ENCODE assay signal across 18 cellular contexts in the genomic region with DNA sequence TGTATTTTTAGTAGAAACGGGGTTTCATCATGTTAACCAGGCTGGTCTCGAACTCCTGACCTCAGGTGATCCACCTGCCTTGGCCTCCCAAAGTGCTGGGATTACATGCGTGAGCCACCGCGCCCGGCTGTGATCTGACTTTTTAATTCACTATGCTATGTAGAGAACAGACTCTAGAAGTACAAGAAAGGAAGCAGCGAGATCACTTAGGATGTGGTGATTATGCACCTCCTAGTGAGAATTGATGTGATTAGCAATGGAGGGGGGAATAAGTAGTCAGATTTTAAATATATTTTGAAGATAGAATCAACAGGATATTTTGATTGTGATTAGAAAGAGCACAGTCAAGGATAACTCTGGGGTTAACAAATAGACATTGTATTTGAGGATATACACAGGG. TPM values are rescaled to one million over a fixed set of nuclear protein-coding genes. Genes with fewer than 3 reads are reported as not detected.
DNase-seq lines count a peak whose midpoint lies in the region; ATAC-seq, FAIRE-seq and TF ChIP-seq lines count a peak whose summit lies in the region.
"Had no signal": no experiment of that assay in that cellular context is flagged by ENCODE, and none has a peak within 500 bp of the region (broad histone marks: within the 10 kb centered on the region; RNA-seq: fewer than 3 reads in every experiment).

No MANE protein-coding gene starts in this region.

- no peak for ATAC-seq in activated T-cell treated with anti-CD3 and anti-CD28 coated beads, Interleukin-2, amount 50 U/mL, for 72 hours (replicated peaks in 1 of 2)

- intact Hi-C loops in Caco-2 (cut with micrococcal nuclease; ENCODE audit: unreplicated experiment): loop anchor here (1.0 kb wide), 3 partner anchors 26 to 57 kb away; a partner anchor contains a TSS
- intact Hi-C loops in dendritic cell treated with granulocyte-macrophage colony-stimulating factor and Interleukin-4, amounts not matched to agents 40 ng/mL and 50 ng/mL, for 4 days (cut with micrococcal nuclease): no loop called here
- intact Hi-C loops in thyroid gland (cut with DNase I): no loop called here

- no peak overlapping the region for H3K4me3 Mint-ChIP-seq in activated T-cell treated with anti-CD3 and anti-CD28 coated beads, Interleukin-2, amount 50 U/mL, for 72 hours
- H3K4me3 Mint-ChIP-seq in Caco-2 (ENCODE audit: unreplicated experiment): no peak overlapping the region
- H3K4me3 Mint-ChIP-seq in dendritic cell treated with granulocyte-macrophage colony-stimulating factor and Interleukin-4, amounts not matched to agents 40 ng/mL and 50 ng/mL, for 4 days: no peak overlapping the region

- 97 to 98% methylated on average over 7 of the region's 7 CpGs for WGBS in thyroid gland, 2 donors

- no peaks in the 10 kb centered on the region for H3K9me3 Mint-ChIP-seq in activated T-cell treated with anti-CD3 and anti-CD28 coated beads, Interleukin-2, amount 50 U/mL, for 72 hours
- H3K9me3 Mint-ChIP-seq in Caco-2 (ENCODE audit: unreplicated experiment): no peaks in the 10 kb centered on the region
- H3K9me3 Mint-ChIP-seq in dendritic cell treated with granulocyte-macrophage colony-stimulating factor and Interleukin-4, amounts not matched to agents 40 ng/mL and 50 ng/mL, for 4 days: no peaks in the 10 kb centered on the region

- H3K36me3 ChIP-seq in Caco-2 (ENCODE audit: control insufficient read depth, insufficient read depth, low read length): no peaks in the 10 kb centered on the region
- peaks cover 0 to 10% of the 10 kb centered on the region in 2 donors for H3K36me3 ChIP-seq in thyroid gland

- BruUV-seq in Caco-2 (replicated peaks; lab: Mats Ljungman, UMichigan): no TSS peak

- no peak for FAIRE-seq in urothelium cell line (lab: Jason Lieb, UNC)

- H3K4me1 Mint-ChIP-seq in activated T-cell treated with anti-CD3 and anti-CD28 coated beads, Interleukin-2, amount 50 U/mL, for 72 hours (ENCODE audit: low read depth): peaks cover 8% of the 10 kb centered on the region
- H3K4me1 Mint-ChIP-seq in Caco-2 (ENCODE audit: low read depth, unreplicated experiment): peaks cover 12% of the 10 kb centered on the region
- peaks cover 5% of the 10 kb centered on the region for H3K4me1 Mint-ChIP-seq in dendritic cell treated with granulocyte-macrophage colony-stimulating factor and Interleukin-4, amounts not matched to agents 40 ng/mL and 50 ng/mL, for 4 days (ENCODE audit: low read depth)

- H3K27me3 ChIP-seq in Caco-2 (replicated peaks; ENCODE audit: control insufficient read depth, insufficient read depth, low read length) (no peaks in the 10 kb centered on the region), thyroid gland (no peaks in the 10 kb centered on the region)
- H3K27me3 ChIP-seq: Peyer's patch, SJSA1 had no signal

- H3K27me3 Mint-ChIP-seq in activated T-cell treated with anti-CD3 and anti-CD28 coated beads, Interleukin-2, amount 50 U/mL, for 72 hours (ENCODE audit: low read depth): no peaks in the 10 kb centered on the region
- H3K27me3 Mint-ChIP-seq in Caco-2 (ENCODE audit: insufficient read depth, unreplicated experiment): no peaks in the 10 kb centered on the region
- H3K27me3 Mint-ChIP-seq in dendritic cell treated with granulocyte-macrophage colony-stimulating factor and Interleukin-4, amounts not matched to agents 40 ng/mL and 50 ng/mL, for 4 days: no peaks in the 10 kb centered on the region

- H3K4me1 ChIP-seq in Caco-2: peaks cover 25% of the 10 kb centered on the region
- peaks cover 18 to 28% of the 10 kb centered on the region in 2 donors for H3K4me1 ChIP-seq in thyroid gland
- H3K4me1 ChIP-seq: SJSA1 had no signal

- H3K9me3 ChIP-seq in Caco-2 (no peaks in the 10 kb centered on the region), thyroid gland (no peaks in the 10 kb centered on the region)
- H3K9me3 ChIP-seq: Peyer's patch, SJSA1 had no signal

- POLR2A ChIA-PET in Caco-2 (lab: Charles Lee): interaction anchor here (2.2 kb wide), 1 partner anchor 56 kb away, joined by 15 read pairs; a partner anchor contains a TSS

- TF ChIP-seq CTCF in Caco-2 (IDR thresholded peaks at IDR 0.05; ENCODE audit: insufficient read depth in 1 of 2, low read depth in 1 of 2, low read length in 1 of 2, severe bottlenecking in 1 of 2, unreplicated experiment in 1 of 2) (no peak), thyroid gland (IDR thresholded peaks at IDR 0.05) (no peak)

- H3K4me3 ChIP-seq in Caco-2 (ENCODE audit: low read depth, low read length) (no peak overlapping the region), thyroid gland (replicated peaks in 1 of 3) (no peak overlapping the region)
- H3K4me3 ChIP-seq: Peyer's patch, SJSA1 had no signal

- H3K27ac Mint-ChIP-seq in activated T-cell treated with anti-CD3 and anti-CD28 coated beads, Interleukin-2, amount 50 U/mL, for 72 hours: peak overlapping the region; percentile 21
- H3K27ac Mint-ChIP-seq in Caco-2 (ENCODE audit: unreplicated experiment): peak overlapping the region; percentile 63
- peak overlapping the region; percentile 7 for H3K27ac Mint-ChIP-seq in dendritic cell treated with granulocyte-macrophage colony-stimulating factor and Interleukin-4, amounts not matched to agents 40 ng/mL and 50 ng/mL, for 4 days

- peaks cover 2 to 11% of the 10 kb centered on the region in 2 donors for H3K36me3 Mint-ChIP-seq in activated T-cell treated with anti-CD3 and anti-CD28 coated beads, Interleukin-2, amount 50 U/mL, for 72 hours (ENCODE audit: insufficient read depth in 2 of 2)
- peaks cover 63% of the 10 kb centered on the region for H3K36me3 Mint-ChIP-seq in Caco-2 (ENCODE audit: insufficient read depth, unreplicated experiment)
- H3K36me3 Mint-ChIP-seq in dendritic cell treated with granulocyte-macrophage colony-stimulating factor and Interleukin-4, amounts not matched to agents 40 ng/mL and 50 ng/mL, for 4 days (ENCODE audit: low read depth): peaks cover 60% of the 10 kb centered on the region

- peak overlapping the region in 2 of 3 donors; percentile 71 to 89 for H3K27ac ChIP-seq in thyroid gland
- H3K27ac ChIP-seq: C4-2B, Peyer's patch, SJSA1 had no signal

- CTCF ChIA-PET in Caco-2 (lab: Charles Lee): interaction anchor here (1.2 to 2.0 kb wide), 3 partner anchors 25 to 42 kb away, joined by 3 to 6 read pairs (median 4); no protein-coding TSS in a partner anchor

- no peak for DNase-seq in activated T-cell treated with anti-CD3 and anti-CD28 coated beads, Interleukin-2, amount 50 U/mL, for 72 hours
- DNase-seq in activated T-cell treated with anti-CD3 and anti-CD28 coated beads, Interleukin-2, amount 50 U/mL, for 1 hour: no peak
- DNase-seq in Caco-2: no peak
- DNase-seq in thyroid gland: no peak
- no peak for DNase-seq in midbrain (lab: John Stamatoyannopoulos, UW)
- DNase-seq in urothelium cell line (ENCODE audit: low spot score): no peak
- DNase-seq in GM19240 (ENCODE audit: insufficient read length, low spot score): no peak
- DNase-seq: DMS79, Kasumi-1, NCI-H1694, NCI-H2081, NCI-H2171 treated with DMSO at 0.1 percent for 48 hours, NCI-H524 treated with DMSO at 0.1 percent for 48 hours, NCI-H82, Peyer's patch had no signal

- TF ChIP-seq POLR2A in thyroid gland (IDR thresholded peaks at IDR 0.05): no peak

RNA-seq across cellular contexts. Expression of a gene that starts 36.3 kb away (rescaled TPM):
- total RNA-seq in activated T-cell treated with anti-CD3 and anti-CD28 coated beads, Interleukin-2, amount 50 U/mL, for 72 hours: 10 to 100 TPM; 40.0 to 51.9 TPM
- total RNA-seq in Caco-2 (2022) (66.2 TPM in 2 replicates), thyroid gland (100 to 1,000 TPM in 2 of 4 donors, 10 to 100 TPM in 2; 92.6 to 140 (median 104) TPM)

RNA-seq across cellular contexts. Expression of a gene that starts 56.8 kb away (rescaled TPM):
- 100 to 1,000 TPM; 211 to 290 TPM for total RNA-seq in activated T-cell treated with anti-CD3 and anti-CD28 coated beads, Interleukin-2, amount 50 U/mL, for 72 hours
- total RNA-seq in Caco-2 (2022) (287 and 288 TPM in 2 replicates), thyroid gland (100 to 1,000 TPM; 202 to 921 (median 592) TPM)

Comparison
In these comparisons a context has a peak if more than half of its experiments do, and no peak if none do; other contexts are left out.
1. H3K27ac Mint-ChIP-seq: peak in every context shown above with its lines; median percentile 63 in Caco-2; 21 in activated T-cell treated with anti-CD3 and anti-CD28 coated beads, Interleukin-2, amount 50 U/mL, for 72 hours; 7 in dendritic cell treated with granulocyte-macrophage colony-stimulating factor and Interleukin-4, amounts not matched to agents 40 ng/mL and 50 ng/mL, for 4 days.